Comparison of ENCODE assay signal across 1 cellular context in the genomic region with DNA sequence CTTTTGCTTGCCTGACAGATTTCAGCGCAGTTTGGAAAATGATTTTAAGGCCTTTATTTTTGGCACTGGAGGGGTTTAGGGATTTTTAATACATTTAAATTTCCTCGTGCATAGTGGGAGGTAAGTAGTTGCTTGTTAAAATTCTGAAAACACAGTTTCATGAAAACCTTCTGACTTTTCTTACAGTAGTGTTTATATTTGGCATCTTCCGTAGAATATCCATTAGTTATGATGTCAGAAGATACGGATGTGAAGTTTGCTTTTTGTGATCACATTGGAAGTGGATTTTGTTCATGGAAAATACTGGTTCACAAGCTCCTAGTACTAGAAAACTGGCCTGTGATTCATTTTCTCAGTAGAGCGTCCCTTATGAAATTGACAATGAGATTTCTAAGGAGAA.
TF ChIP-seq lines count a peak whose summit lies in the region.

No MANE protein-coding gene starts in this region.

TF ChIP-seq in H1, 55 proteins besides CTCF, POLR2A, EP300 and RAD21:
- TF ChIP-seq FOSL1 (IDR thresholded peaks at IDR 0.05; ENCODE audit: insufficient read depth, low read depth, low read length) (no peak), SP1 (IDR thresholded peaks at IDR 0.05; ENCODE audit: low read depth, low read length) (no peak), SUZ12 (IDR thresholded peaks at IDR 0.05; ENCODE audit: low read length) (no peak), CHD2 (IDR thresholded peaks at IDR 0.05; ENCODE audit: low read length) (no peak), SP2 (IDR thresholded peaks at IDR 0.05; ENCODE audit: low read length) (no peak), ASH2L (IDR thresholded peaks at IDR 0.05; ENCODE audit: low read length) (no peak), EZH2 (IDR thresholded peaks at IDR 0.05; ENCODE audit: low read depth, low read length, severe bottlenecking) (no peak), HDAC2 (IDR thresholded peaks at IDR 0.05; ENCODE audit: borderline replicate concordance in 1 of 2, low read depth in 2 of 2, low read length in 2 of 2) (no peak), EGR1 (IDR thresholded peaks at IDR 0.05; ENCODE audit: borderline replicate concordance, low read depth, low read length) (no peak), CHD7 (IDR thresholded peaks at IDR 0.05; ENCODE audit: insufficient replicate concordance, low read length) (no peak), ZNF274 (IDR thresholded peaks at IDR 0.05; ENCODE audit: borderline replicate concordance, extremely low read depth, low read length) (no peak), CEBPB (IDR thresholded peaks at IDR 0.05; ENCODE audit: low read depth, low read length) (no peak), GABPA (IDR thresholded peaks at IDR 0.05; ENCODE audit: borderline replicate concordance, insufficient read depth, low read length) (no peak), SIRT6 (IDR thresholded peaks at IDR 0.05; ENCODE audit: low read length) (no peak), RBBP5 (IDR thresholded peaks at IDR 0.05; ENCODE audit: borderline replicate concordance, low read depth, low read length) (no peak)
